In genomic region chr15:25858952-25859760, GRCh38 we compare ENCODE assay signal across 9 cellular contexts. TPM values are rescaled to one million over a fixed set of nuclear protein-coding genes. Genes with fewer than 3 reads are reported as not detected.
DNase-seq lines count a peak whose midpoint lies in the region; ATAC-seq and TF ChIP-seq lines count a peak whose summit lies in the region.
"Had no signal": no experiment of that assay in that cellular context is flagged by ENCODE, and none has a peak within 500 bp of the region (broad histone marks: within the 10 kb centered on the region; RNA-seq: fewer than 3 reads in every experiment).

No MANE protein-coding gene starts in this region.

- no peaks in the 10 kb centered on the region for H3K36me3 ChIP-seq in CD4-positive, CD25-positive, alpha-beta regulatory T cell (ENCODE audit: control insufficient read depth, insufficient read depth, low read length)
- no peaks in the 10 kb centered on the region for H3K36me3 ChIP-seq in heart left ventricle

- WGBS in heart left ventricle, 4 donors, result 63 to 74% (median 69%) methylated on average over 11 to 13 of the region's 13 CpGs

- H3K9me3 ChIP-seq in CD4-positive, CD25-positive, alpha-beta regulatory T cell (ENCODE audit: control insufficient read depth in 2 of 2, low read length in 2 of 2), result no peaks in the 10 kb centered on the region
- H3K9me3 ChIP-seq in heart left ventricle, result no peaks in the 10 kb centered on the region

- no peak for TF ChIP-seq POLR2A in heart left ventricle (IDR thresholded peaks at IDR 0.05)

- H3K4me1 ChIP-seq in CD4-positive, CD25-positive, alpha-beta regulatory T cell (ENCODE audit: control insufficient read depth, insufficient read depth, low read length, poor library complexity, severe bottlenecking), result peaks cover 46% of the 10 kb centered on the region
- peaks cover 0 to 40% (median 6%) of the 10 kb centered on the region in 12 donors for H3K4me1 ChIP-seq in heart left ventricle

- H3K27me3 Mint-ChIP-seq in CD4-positive, CD25-positive, alpha-beta regulatory T cell, result peaks cover 20% of the 10 kb centered on the region
- H3K27me3 Mint-ChIP-seq in T-cell, result peaks cover 0 to 3% of the 10 kb centered on the region in 2 donors
- no peaks in the 10 kb centered on the region for H3K27me3 Mint-ChIP-seq in effector memory CD8-positive, alpha-beta T cell

- intact Hi-C loops in posterior vena cava (cut with DNase I), result no loop called here
- intact Hi-C loops in heart left ventricle (cut with DNase I), result loop anchor here in 2 of 10 donors (10.0 kb wide), 2 partner anchors 64 to 114 kb away; no protein-coding TSS in a partner anchor

- POLR2A ChIA-PET in T-cell (lab: Charles Lee), result interaction anchor here in 1 of 2 donors (0.6 kb wide), 1 partner anchor 12 kb away, joined by 10 read pairs; no protein-coding TSS in a partner anchor

- no peak for DNase-seq in CD4-positive, CD25-positive, alpha-beta regulatory T cell
- DNase-seq in T-cell (peak in 3 of 34 experiments; percentile 9 to 26 (median 21)), posterior vena cava (ENCODE audit: low spot score) (peak; percentile 68), NCI-H1048 (lab: John Stamatoyannopoulos, UW) (no peak), heart left ventricle (no peak), anterior cingulate cortex (lab: John Stamatoyannopoulos, UW) (no peak)
- DNase-seq in effector memory CD8-positive, alpha-beta T cell, result no peak
- DNase-seq: NCI-H2171 treated with DMSO at 0.1 percent for 48 hours had no signal

- TF ChIP-seq CTCF in heart left ventricle (IDR thresholded peaks at IDR 0.05), result no peak

- peak overlapping the region; percentile 79 for H3K27ac ChIP-seq in CD4-positive, CD25-positive, alpha-beta regulatory T cell (ENCODE audit: insufficient read depth, low read length, poor library complexity, severe bottlenecking)
- peak overlapping the region in 3 of 12 donors; percentile 19 to 70 (median 61) for H3K27ac ChIP-seq in heart left ventricle

- H3K4me3 Mint-ChIP-seq in CD4-positive, CD25-positive, alpha-beta regulatory T cell, result peak overlapping the region; percentile 92 to 97 (median 94)
- H3K4me3 Mint-ChIP-seq in T-cell, result peak overlapping the region; percentile 96 to 97 (median 97)
- peak overlapping the region; percentile 86 to 95 for H3K4me3 Mint-ChIP-seq in effector memory CD8-positive, alpha-beta T cell

- H3K4me3 ChIP-seq in CD4-positive, CD25-positive, alpha-beta regulatory T cell (ENCODE audit: low read depth, low read length), result peak overlapping the region; percentile 82
- peak overlapping the region in 1 of 12 donors; percentile 12 for H3K4me3 ChIP-seq in heart left ventricle

- H3K9me3 Mint-ChIP-seq in CD4-positive, CD25-positive, alpha-beta regulatory T cell, result peaks cover 0 to 2% (median 0%) of the 10 kb centered on the region in 7 donors
- H3K9me3 Mint-ChIP-seq in T-cell, result no peaks in the 10 kb centered on the region
- peaks cover 0 to 1% of the 10 kb centered on the region in 2 donors for H3K9me3 Mint-ChIP-seq in effector memory CD8-positive, alpha-beta T cell

- no peaks in the 10 kb centered on the region for H3K27me3 ChIP-seq in CD4-positive, CD25-positive, alpha-beta regulatory T cell (ENCODE audit: control insufficient read depth, insufficient read depth, low read length)
- H3K27me3 ChIP-seq in heart left ventricle, result peaks cover 0 to 30% (median 12%) of the 10 kb centered on the region in 9 donors

- CTCF ChIA-PET in T-cell (lab: Charles Lee), result interaction anchor here (0.5 to 1.5 kb wide), 5 partner anchors 12 to 80 kb away, joined by 3 to 5 read pairs (median 3); no protein-coding TSS in a partner anchor

- peaks cover 15% of the 10 kb centered on the region for H3K36me3 Mint-ChIP-seq in CD4-positive, CD25-positive, alpha-beta regulatory T cell
- peaks cover 30% of the 10 kb centered on the region for H3K36me3 Mint-ChIP-seq in T-cell
- H3K36me3 Mint-ChIP-seq in effector memory CD8-positive, alpha-beta T cell (ENCODE audit: insufficient read depth), result peaks cover 12% of the 10 kb centered on the region

- ATAC-seq in CD4-positive, CD25-positive, alpha-beta regulatory T cell (ENCODE audit: low read depth in 2 of 2), result no peak
- peak in 1 of 4 experiments; percentile 5 for ATAC-seq in T-cell (replicated peaks in 1 of 4)
- no peak for ATAC-seq in effector memory CD8-positive, alpha-beta T cell (replicated peaks)
- no peak for ATAC-seq in HG03439 (IDR thresholded peaks at IDR 0.05; ENCODE audit: unreplicated experiment)
- no peak for ATAC-seq in heart left ventricle

- peak overlapping the region; percentile 97 to 100 (median 99) for H3K27ac Mint-ChIP-seq in CD4-positive, CD25-positive, alpha-beta regulatory T cell
- H3K27ac Mint-ChIP-seq in T-cell, result peak overlapping the region; percentile 97 to 100
- H3K27ac Mint-ChIP-seq in effector memory CD8-positive, alpha-beta T cell, result peak overlapping the region; percentile 91 to 96

- peaks cover 9 to 79% (median 43%) of the 10 kb centered on the region in 4 donors for H3K4me1 Mint-ChIP-seq in CD4-positive, CD25-positive, alpha-beta regulatory T cell
- H3K4me1 Mint-ChIP-seq in T-cell, result peaks cover 75 to 84% (median 80%) of the 10 kb centered on the region in 3 donors
- H3K4me1 Mint-ChIP-seq in effector memory CD8-positive, alpha-beta T cell (ENCODE audit: low read depth in 2 of 2), result peaks cover 44 to 52% of the 10 kb centered on the region in 2 donors

RNA-seq across cellular contexts. Expression of gene ATP10A, which starts 4.0 kb away (rescaled TPM):
- 16.1 TPM for total RNA-seq in CD4-positive, CD25-positive, alpha-beta regulatory T cell
- polyA plus RNA-seq in CD4-positive, CD25-positive, alpha-beta regulatory T cell, result 1 to 10 TPM; 2.8 to 5.6 (median 4.6) TPM
- 10 to 100 TPM; 37.3 to 65.5 (median 53.4) TPM for total RNA-seq in T-cell
- 10 to 100 TPM; 18.7 to 21.5 TPM for total RNA-seq in posterior vena cava
- total RNA-seq in heart left ventricle, result 1 to 10 TPM in 5 of 9 donors, under 1 TPM in 4; 0.55 to 3.3 (median 1.0) TPM
- 1 to 10 TPM in 1 of 2 donors, under 1 TPM in 1; 0.53 to 2.0 TPM for polyA plus RNA-seq in heart left ventricle
